ENCODE assay signal across 20 cellular contexts in the genomic region with DNA sequence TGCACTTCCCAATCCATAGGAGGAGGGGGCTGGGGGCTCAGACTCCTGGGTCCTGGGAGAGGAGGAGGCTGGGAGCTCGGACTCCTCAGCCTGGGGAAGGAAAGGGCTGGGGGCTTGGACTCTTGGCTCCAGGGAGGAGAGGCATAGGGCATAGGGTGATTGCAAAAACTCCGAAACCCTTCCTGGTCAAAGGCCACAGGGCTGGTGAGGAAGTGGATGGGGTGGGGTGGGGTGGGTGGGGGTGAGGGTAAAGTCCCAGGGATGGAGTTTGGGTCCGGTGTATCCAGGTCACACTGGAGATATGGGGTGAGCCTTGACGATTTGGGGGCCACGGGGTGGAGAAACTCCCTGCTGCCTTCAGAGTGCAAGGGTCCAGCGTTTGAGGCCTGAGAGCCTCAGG. TPM values are rescaled to one million over a fixed set of nuclear protein-coding genes. Genes with fewer than 3 reads are reported as not detected.
DNase-seq lines count a peak whose midpoint lies in the region; ATAC-seq and TF ChIP-seq lines count a peak whose summit lies in the region.
"Had no signal": no experiment of that assay in that cellular context is flagged by ENCODE, and none has a peak within 500 bp of the region (broad histone marks: within the 10 kb centered on the region; RNA-seq: fewer than 3 reads in every experiment).

No MANE protein-coding gene starts in this region.

- H3K23ac ChIP-seq in trophoblast cell (ENCODE audit: low read length) = no peak overlapping the region

- no peak overlapping the region for H4K8ac ChIP-seq in trophoblast cell (ENCODE audit: low read depth, low read length)

- H3K27me3 Mint-ChIP-seq in WTC11 (ENCODE audit: low read depth) = peaks cover 41% of the 10 kb centered on the region

- intact Hi-C loops in left lung (cut with DNase I) = no loop called here

- POLR2A ChIA-PET in WTC11 (lab: Charles Lee) = no interaction called here

- no peaks in the 10 kb centered on the region for H3K79me1 ChIP-seq in trophoblast cell (ENCODE audit: low read length)

- no peak overlapping the region for H2AFZ ChIP-seq in trophoblast cell (ENCODE audit: insufficient read depth, low read length, poor library complexity)

- H3K27ac ChIP-seq in left lung (peak overlapping the region in 1 of 2 donors; percentile 81), trophoblast cell (ENCODE audit: low read depth, low read length) (no peak overlapping the region), urinary bladder (ENCODE audit: low read depth) (peak overlapping the region; percentile 67)

- peak overlapping the region; percentile 28 for H4K91ac ChIP-seq in trophoblast cell (ENCODE audit: low read depth, low read length)

- H3K9me3 ChIP-seq in left lung = no peaks in the 10 kb centered on the region
- no peaks in the 10 kb centered on the region for H3K9me3 ChIP-seq in trophoblast cell (ENCODE audit: insufficient read depth, low read depth, low read length)

- 0 out of 2 replicates have a peak overlapping the region, but pooled peaks have one; percentile 69 for H3K4me3 Mint-ChIP-seq in WTC11
- H3K4me3 Mint-ChIP-seq: natural killer cell had no signal

- no peak overlapping the region for H3K9ac ChIP-seq in trophoblast cell (ENCODE audit: low read length)

- CTCF ChIA-PET in WTC11 (lab: Charles Lee) = interaction anchor here (2.2 kb wide), 1 partner anchor 31 kb away, joined by 12 read pairs; no protein-coding TSS in a partner anchor

- no peak overlapping the region for H3K4ac ChIP-seq in trophoblast cell (ENCODE audit: low read depth, low read length)

- H3K36me3 Mint-ChIP-seq in WTC11 = peaks cover 4% of the 10 kb centered on the region
- H3K36me3 Mint-ChIP-seq: natural killer cell had no signal

- H3K27ac Mint-ChIP-seq in WTC11 = no peak overlapping the region
- H3K27ac Mint-ChIP-seq: natural killer cell had no signal

- peaks cover 0 to 9% of the 10 kb centered on the region in 2 donors for H3K36me3 ChIP-seq in left lung
- H3K36me3 ChIP-seq in trophoblast cell (ENCODE audit: control insufficient read depth in 1 of 2, insufficient read depth in 2 of 2, low read length in 2 of 2) = peaks cover 0 to 2% of the 10 kb centered on the region in 2 experiments
- no peaks in the 10 kb centered on the region for H3K36me3 ChIP-seq in urinary bladder (ENCODE audit: insufficient read depth)

- peak overlapping the region; percentile 29 to 39 for H3K4me3 ChIP-seq in left lung
- H3K4me3 ChIP-seq in trophoblast cell (ENCODE audit: low read depth, low read length) = no peak overlapping the region
- H3K4me3 ChIP-seq in urinary bladder (ENCODE audit: low read depth, low read length) = no peak overlapping the region

- H3K14ac ChIP-seq in trophoblast cell (ENCODE audit: low read length) = no peak overlapping the region

- no peak overlapping the region for H2BK120ac ChIP-seq in trophoblast cell (ENCODE audit: insufficient read depth, low read length, poor library complexity)

- H3K27me3 ChIP-seq in left lung (peaks cover 14 to 54% of the 10 kb centered on the region in 2 donors), trophoblast cell (ENCODE audit: insufficient read depth, low read length) (no peaks in the 10 kb centered on the region)

- ATAC-seq in WTC11 = no peak
- ATAC-seq in left lung = no peak
- ATAC-seq in HG03571 (IDR thresholded peaks at IDR 0.05; ENCODE audit: unreplicated experiment) = no peak
- no peak for ATAC-seq in GM18511 (IDR thresholded peaks at IDR 0.05; ENCODE audit: unreplicated experiment)
- ATAC-seq: natural killer cell had no signal

- H3K4me2 ChIP-seq in trophoblast cell (ENCODE audit: low read length) = peak overlapping the region; percentile 57

- no peak overlapping the region for H2BK12ac ChIP-seq in trophoblast cell (ENCODE audit: low read length)

- TF ChIP-seq CTCF in WTC11 (IDR thresholded peaks at IDR 0.05) = no peak
- no peak for TF ChIP-seq CTCF in left lung (IDR thresholded peaks at IDR 0.05)

- no CpG with 5 or more reads among the region's 6 CpGs for WGBS in trophoblast cell (ENCODE audit: extremely low coverage, insufficient coverage, insufficient read length)
- 73% methylated on average over 6 of the region's 6 CpGs for WGBS in urinary bladder

- H3K18ac ChIP-seq in trophoblast cell (ENCODE audit: low read length) = no peak overlapping the region

- H3K79me2 ChIP-seq in trophoblast cell (ENCODE audit: control insufficient read depth, insufficient read depth, low read length, poor library complexity) = peaks cover 2% of the 10 kb centered on the region

- no peak for DNase-seq in WTC11 (ENCODE audit: low spot score)
- DNase-seq in left lung = no peak
- no peak for DNase-seq in trophoblast cell
- no peak for DNase-seq in SHP77 treated with DMSO at 0.1 percent for 48 hours (lab: John Stamatoyannopoulos, UW)
- DNase-seq: activated CD8-positive, alpha-beta memory T cell treated with anti-CD3 and anti-CD28 coated beads, Interleukin-2, amount 50 U/mL, for 48 hours; activated naive CD4-positive, alpha-beta T cell treated with Interleukin-2 at 50 U/mL for 16 hours; AML-193; effector CD8-positive, alpha-beta T cell; glutamatergic neuron; natural killer cell; NCI-H1092 treated with DMSO at 0.1 percent for 48 hours; SIG-M5 had no signal

- peaks cover 10% of the 10 kb centered on the region for H3K4me1 Mint-ChIP-seq in WTC11
- H3K4me1 Mint-ChIP-seq: natural killer cell had no signal

- H2AK5ac ChIP-seq in trophoblast cell (ENCODE audit: low read length) = no peak overlapping the region

- no peaks in the 10 kb centered on the region for H3K4me1 ChIP-seq in left lung
- peaks cover 3 to 19% of the 10 kb centered on the region in 2 experiments for H3K4me1 ChIP-seq in trophoblast cell (ENCODE audit: control insufficient read depth in 1 of 2, insufficient read depth in 2 of 2, low read length in 2 of 2)
- H3K4me1 ChIP-seq in urinary bladder (ENCODE audit: insufficient read depth) = no peaks in the 10 kb centered on the region

- H3K9me3 Mint-ChIP-seq in WTC11 = peaks cover 2% of the 10 kb centered on the region; the same call in 1 of the 2 replicates
- H3K9me3 Mint-ChIP-seq: natural killer cell had no signal

- H2BK5ac ChIP-seq in trophoblast cell (ENCODE audit: low read depth, low read length, poor library complexity) = no peak overlapping the region

- no peak overlapping the region for H4K12ac ChIP-seq in trophoblast cell (ENCODE audit: low read depth, low read length)

TF ChIP-seq in WTC11, 78 proteins besides CTCF, POLR2A, EP300 and RAD21:
- TF ChIP-seq ZNF416 (CRISPR knock-in tag; IDR thresholded peaks at IDR 0.05) (no peak), FOXP1 (CRISPR knock-in tag; IDR thresholded peaks at IDR 0.05; ENCODE audit: borderline replicate concordance) (no peak), TCF7 (CRISPR knock-in tag; IDR thresholded peaks at IDR 0.05; ENCODE audit: low read depth) (no peak), ESRRA (CRISPR knock-in tag; IDR thresholded peaks at IDR 0.05; ENCODE audit: borderline replicate concordance) (no peak), TP53 (CRISPR knock-in tag; IDR thresholded peaks at IDR 0.05) (no peak), NR3C1 (CRISPR knock-in tag; conservative IDR thresholded peaks at IDR 0.05; ENCODE audit: low read depth) (no peak)
- TF ChIP-seq, protein P1, sequence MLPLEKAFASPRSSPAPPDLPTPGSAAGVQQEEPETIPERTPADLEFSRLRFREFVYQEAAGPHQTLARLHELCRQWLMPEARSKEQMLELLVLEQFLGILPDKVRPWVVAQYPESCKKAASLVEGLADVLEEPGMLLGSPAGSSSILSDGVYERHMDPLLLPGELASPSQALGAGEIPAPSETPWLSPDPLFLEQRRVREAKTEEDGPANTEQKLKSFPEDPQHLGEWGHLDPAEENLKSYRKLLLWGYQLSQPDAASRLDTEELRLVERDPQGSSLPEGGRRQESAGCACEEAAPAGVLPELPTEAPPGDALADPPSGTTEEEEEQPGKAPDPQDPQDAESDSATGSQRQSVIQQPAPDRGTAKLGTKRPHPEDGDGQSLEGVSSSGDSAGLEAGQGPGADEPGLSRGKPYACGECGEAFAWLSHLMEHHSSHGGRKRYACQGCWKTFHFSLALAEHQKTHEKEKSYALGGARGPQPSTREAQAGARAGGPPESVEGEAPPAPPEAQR (CRISPR knock-in tag; IDR thresholded peaks at IDR 0.05) = no peak
- TF ChIP-seq, protein P2, sequence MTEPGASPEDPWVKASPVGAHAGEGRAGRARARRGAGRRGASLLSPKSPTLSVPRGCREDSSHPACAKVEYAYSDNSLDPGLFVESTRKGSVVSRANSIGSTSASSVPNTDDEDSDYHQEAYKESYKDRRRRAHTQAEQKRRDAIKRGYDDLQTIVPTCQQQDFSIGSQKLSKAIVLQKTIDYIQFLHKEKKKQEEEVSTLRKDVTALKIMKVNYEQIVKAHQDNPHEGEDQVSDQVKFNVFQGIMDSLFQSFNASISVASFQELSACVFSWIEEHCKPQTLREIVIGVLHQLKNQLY (CRISPR knock-in tag; IDR thresholded peaks at IDR 0.05) = no peak
- TF ChIP-seq, protein P3, sequence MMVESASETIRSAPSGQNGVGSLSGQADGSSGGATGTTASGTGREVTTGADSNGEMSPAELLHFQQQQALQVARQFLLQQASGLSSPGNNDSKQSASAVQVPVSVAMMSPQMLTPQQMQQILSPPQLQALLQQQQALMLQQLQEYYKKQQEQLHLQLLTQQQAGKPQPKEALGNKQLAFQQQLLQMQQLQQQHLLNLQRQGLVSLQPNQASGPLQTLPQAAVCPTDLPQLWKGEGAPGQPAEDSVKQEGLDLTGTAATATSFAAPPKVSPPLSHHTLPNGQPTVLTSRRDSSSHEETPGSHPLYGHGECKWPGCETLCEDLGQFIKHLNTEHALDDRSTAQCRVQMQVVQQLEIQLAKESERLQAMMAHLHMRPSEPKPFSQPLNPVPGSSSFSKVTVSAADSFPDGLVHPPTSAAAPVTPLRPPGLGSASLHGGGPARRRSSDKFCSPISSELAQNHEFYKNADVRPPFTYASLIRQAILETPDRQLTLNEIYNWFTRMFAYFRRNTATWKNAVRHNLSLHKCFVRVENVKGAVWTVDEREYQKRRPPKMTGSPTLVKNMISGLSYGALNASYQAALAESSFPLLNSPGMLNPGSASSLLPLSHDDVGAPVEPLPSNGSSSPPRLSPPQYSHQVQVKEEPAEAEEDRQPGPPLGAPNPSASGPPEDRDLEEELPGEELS (CRISPR knock-in tag; IDR thresholded peaks at IDR 0.05) = no peak

RNA-seq across cellular contexts. Expression of a gene that starts 2.8 kb away (rescaled TPM):
- total RNA-seq in WTC11 (2021) = 25.8 to 33.5 TPM (median 31.2 TPM) in 3 replicates
- 100 to 1,000 TPM; 101 to 195 TPM for total RNA-seq in left lung
- polyA plus RNA-seq in trophoblast cell (2013) = 16.6 and 17.7 TPM in 2 replicates
- 15.5 TPM for total RNA-seq in urinary bladder
- polyA plus RNA-seq in urinary bladder = 7.0 TPM
- total RNA-seq: LHCN-M2; natural killer cell; pulmonary artery endothelial cell; T-helper 1 cell treated with Interleukin-12 subunit alpha and Interleukin-12 subunit beta and Interleukin-4 antibody, amounts not matched to agents 30 ng/mL and 1 ng/mL, for 36 hours had no signal

RNA-seq across cellular contexts. Expression of a gene that starts 43.1 kb away (rescaled TPM):
- total RNA-seq in WTC11 (2021) = 1.0 to 3.5 TPM (median 2.4 TPM) in 3 replicates
- not detected for total RNA-seq in left lung
- not detected in 2 replicates for polyA plus RNA-seq in trophoblast cell (2013)
- total RNA-seq in urinary bladder = not detected
- not detected for polyA plus RNA-seq in urinary bladder
- total RNA-seq: LHCN-M2; lung microvascular endothelial cell; natural killer cell; pulmonary artery endothelial cell; T-helper 1 cell treated with Interleukin-12 subunit alpha and Interleukin-12 subunit beta and Interleukin-4 antibody, amounts not matched to agents 30 ng/mL and 1 ng/mL, for 36 hours; temporal lobe had no signal

Comparison
In these comparisons a context has a peak if more than half of its experiments do, and no peak if none do; other contexts are left out.
1. H3K4me3 ChIP-seq: peak in left lung (2 of 2); none in trophoblast cell (single experiment) and urinary bladder (single experiment).